Comparison of ENCODE assay signal across 1 cellular context in the genomic region with DNA sequence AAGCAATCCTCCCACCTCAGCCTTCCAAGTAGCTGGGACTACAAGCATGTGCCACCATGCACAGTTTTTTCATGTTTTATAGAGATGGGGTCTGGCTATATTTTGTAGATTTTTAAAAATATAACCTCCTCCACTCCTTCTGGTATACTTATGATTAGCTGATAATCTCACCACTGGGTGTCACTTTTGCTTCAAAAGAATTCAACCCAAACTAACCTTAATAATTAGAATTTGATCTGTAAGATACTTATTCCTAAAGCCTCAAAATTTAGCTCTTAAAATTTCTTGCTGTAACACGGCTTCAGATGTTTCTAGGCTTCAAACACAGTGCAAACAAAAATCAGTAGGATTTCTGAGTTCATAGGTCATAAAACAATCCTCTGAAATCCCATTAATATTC.
TF ChIP-seq lines count a peak whose summit lies in the region.

No MANE protein-coding gene starts in this region.

TF ChIP-seq in GM23338, 12 proteins besides CTCF, POLR2A, EP300 and RAD21 (continued from another document):
- TF ChIP-seq, protein P1, sequence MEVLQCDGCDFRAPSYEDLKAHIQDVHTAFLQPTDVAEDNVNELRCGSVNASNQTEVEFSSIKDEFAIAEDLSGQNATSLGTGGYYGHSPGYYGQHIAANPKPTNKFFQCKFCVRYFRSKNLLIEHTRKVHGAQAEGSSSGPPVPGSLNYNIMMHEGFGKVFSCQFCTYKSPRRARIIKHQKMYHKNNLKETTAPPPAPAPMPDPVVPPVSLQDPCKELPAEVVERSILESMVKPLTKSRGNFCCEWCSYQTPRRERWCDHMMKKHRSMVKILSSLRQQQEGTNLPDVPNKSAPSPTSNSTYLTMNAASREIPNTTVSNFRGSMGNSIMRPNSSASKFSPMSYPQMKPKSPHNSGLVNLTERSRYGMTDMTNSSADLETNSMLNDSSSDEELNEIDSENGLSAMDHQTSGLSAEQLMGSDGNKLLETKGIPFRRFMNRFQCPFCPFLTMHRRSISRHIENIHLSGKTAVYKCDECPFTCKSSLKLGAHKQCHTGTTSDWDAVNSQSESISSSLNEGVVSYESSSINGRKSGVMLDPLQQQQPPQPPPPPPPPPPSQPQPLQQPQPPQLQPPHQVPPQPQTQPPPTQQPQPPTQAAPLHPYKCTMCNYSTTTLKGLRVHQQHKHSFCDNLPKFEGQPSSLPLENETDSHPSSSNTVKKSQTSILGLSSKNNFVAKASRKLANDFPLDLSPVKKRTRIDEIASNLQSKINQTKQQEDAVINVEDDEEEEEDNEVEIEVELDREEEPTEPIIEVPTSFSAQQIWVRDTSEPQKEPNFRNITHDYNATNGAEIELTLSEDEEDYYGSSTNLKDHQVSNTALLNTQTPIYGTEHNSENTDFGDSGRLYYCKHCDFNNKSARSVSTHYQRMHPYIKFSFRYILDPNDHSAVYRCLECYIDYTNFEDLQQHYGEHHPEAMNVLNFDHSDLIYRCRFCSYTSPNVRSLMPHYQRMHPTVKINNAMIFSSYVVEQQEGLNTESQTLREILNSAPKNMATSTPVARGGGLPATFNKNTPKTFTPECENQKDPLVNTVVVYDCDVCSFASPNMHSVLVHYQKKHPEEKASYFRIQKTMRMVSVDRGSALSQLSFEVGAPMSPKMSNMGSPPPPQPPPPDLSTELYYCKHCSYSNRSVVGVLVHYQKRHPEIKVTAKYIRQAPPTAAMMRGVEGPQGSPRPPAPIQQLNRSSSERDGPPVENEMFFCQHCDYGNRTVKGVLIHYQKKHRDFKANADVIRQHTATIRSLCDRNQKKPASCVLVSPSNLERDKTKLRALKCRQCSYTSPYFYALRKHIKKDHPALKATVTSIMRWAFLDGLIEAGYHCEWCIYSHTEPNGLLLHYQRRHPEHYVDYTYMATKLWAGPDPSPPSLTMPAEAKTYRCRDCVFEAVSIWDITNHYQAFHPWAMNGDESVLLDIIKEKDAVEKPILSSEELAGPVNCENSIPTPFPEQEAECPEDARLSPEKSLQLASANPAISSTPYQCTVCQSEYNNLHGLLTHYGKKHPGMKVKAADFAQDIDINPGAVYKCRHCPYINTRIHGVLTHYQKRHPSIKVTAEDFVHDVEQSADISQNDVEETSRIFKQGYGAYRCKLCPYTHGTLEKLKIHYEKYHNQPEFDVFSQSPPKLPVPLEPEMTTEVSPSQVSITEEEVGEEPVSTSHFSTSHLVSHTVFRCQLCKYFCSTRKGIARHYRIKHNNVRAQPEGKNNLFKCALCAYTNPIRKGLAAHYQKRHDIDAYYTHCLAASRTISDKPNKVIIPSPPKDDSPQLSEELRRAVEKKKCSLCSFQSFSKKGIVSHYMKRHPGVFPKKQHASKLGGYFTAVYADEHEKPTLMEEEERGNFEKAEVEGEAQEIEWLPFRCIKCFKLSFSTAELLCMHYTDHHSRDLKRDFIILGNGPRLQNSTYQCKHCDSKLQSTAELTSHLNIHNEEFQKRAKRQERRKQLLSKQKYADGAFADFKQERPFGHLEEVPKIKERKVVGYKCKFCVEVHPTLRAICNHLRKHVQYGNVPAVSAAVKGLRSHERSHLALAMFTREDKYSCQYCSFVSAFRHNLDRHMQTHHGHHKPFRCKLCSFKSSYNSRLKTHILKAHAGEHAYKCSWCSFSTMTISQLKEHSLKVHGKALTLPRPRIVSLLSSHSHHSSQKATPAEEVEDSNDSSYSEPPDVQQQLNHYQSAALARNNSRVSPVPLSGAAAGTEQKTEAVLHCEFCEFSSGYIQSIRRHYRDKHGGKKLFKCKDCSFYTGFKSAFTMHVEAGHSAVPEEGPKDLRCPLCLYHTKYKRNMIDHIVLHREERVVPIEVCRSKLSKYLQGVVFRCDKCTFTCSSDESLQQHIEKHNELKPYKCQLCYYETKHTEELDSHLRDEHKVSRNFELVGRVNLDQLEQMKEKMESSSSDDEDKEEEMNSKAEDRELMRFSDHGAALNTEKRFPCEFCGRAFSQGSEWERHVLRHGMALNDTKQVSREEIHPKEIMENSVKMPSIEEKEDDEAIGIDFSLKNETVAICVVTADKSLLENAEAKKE (CRISPR knock-in tag; IDR thresholded peaks at IDR 0.05), result no peak
- TF ChIP-seq POLR2AphosphoS5 (IDR thresholded peaks at IDR 0.05; ENCODE audit: low read depth), result no peak
- TF ChIP-seq EZH2 (IDR thresholded peaks at IDR 0.05; ENCODE audit: low read depth, unreplicated experiment), result no peak
- no peak for TF ChIP-seq REST (IDR thresholded peaks at IDR 0.05; ENCODE audit: unreplicated experiment)
- no peak for TF ChIP-seq ZNF114 (CRISPR knock-in tag; IDR thresholded peaks at IDR 0.05)
